ENCODE assay signal across 9 cellular contexts in genomic region chr15:74988007-74988800, GRCh38. TPM values are rescaled to one million over a fixed set of nuclear protein-coding genes. Genes with fewer than 3 reads are reported as not detected.
A peak's percentile ranks its signal among the peaks of the same experiment; 100 is the strongest.
DNase-seq lines count a peak whose midpoint lies in the region; ATAC-seq and TF ChIP-seq lines count a peak whose summit lies in the region.
"Had no signal": no experiment of that assay in that cellular context is flagged by ENCODE, and none has a peak within 500 bp of the region (broad histone marks: within the 10 kb centered on the region; RNA-seq: fewer than 3 reads in every experiment).

No MANE protein-coding gene starts in this region.

- intact Hi-C loops in gastrocnemius medialis (cut with DNase I; ENCODE audit: low total_unique reads) = no loop called here

- TF ChIP-seq CTCF in AG09309 (IDR thresholded peaks at IDR 0.05; ENCODE audit: control insufficient read depth, insufficient read depth, low read depth, low read length, missing control alignments) = peak; percentile 42
- peak; percentile 47 for TF ChIP-seq CTCF in GM13977 (IDR thresholded peaks at IDR 0.05; ENCODE audit: extremely low read depth, insufficient read depth, missing control alignments)
- no peak for TF ChIP-seq CTCF in gastrocnemius medialis (IDR thresholded peaks at IDR 0.05 in 4 of 5, conservative IDR thresholded peaks at IDR 0.05 in 1 of 5)

- DNase-seq in AG09309 (ENCODE audit: low read depth) = no peak
- DNase-seq in GM13977 (ENCODE audit: low spot score) = peak; percentile 40
- DNase-seq in NCI-H2196 (lab: John Stamatoyannopoulos, UW; ENCODE audit: unreplicated experiment) = peak; percentile 56
- DNase-seq in activated CD8-positive, alpha-beta memory T cell treated with anti-CD3 and anti-CD28 coated beads, Interleukin-2, amount 50 U/mL, for 4 hours = peak; percentile 24
- peak; percentile 6 for DNase-seq in kidney glomerular epithelial cell (lab: John Stamatoyannopoulos, UW)
- no peak for DNase-seq in gastrocnemius medialis

- ATAC-seq in HG03342 (IDR thresholded peaks at IDR 0.05; ENCODE audit: unreplicated experiment) = no peak
- ATAC-seq in GM21360 (IDR thresholded peaks at IDR 0.05; ENCODE audit: unreplicated experiment) = no peak
- ATAC-seq in gastrocnemius medialis = no peak

- H3K36me3 ChIP-seq in gastrocnemius medialis = no peaks in the 10 kb centered on the region

- no peaks in the 10 kb centered on the region for H3K4me1 ChIP-seq in gastrocnemius medialis

- peaks cover 0 to 6% (median 4%) of the 10 kb centered on the region in 3 donors for H3K27me3 ChIP-seq in gastrocnemius medialis

- in situ Hi-C loops in GM13977 (cut with MboI; ENCODE audit: low pct_unique_long_range_greater_than_20kb, low sequenced_read_pairs, unreplicated experiment) = no loop called here
- in situ Hi-C loops in gastrocnemius medialis (cut with MboI; ENCODE audit: low sequenced_read_pairs in 4 of 4) = no loop called here

- H3K4me3 ChIP-seq in AG09309 (ENCODE audit: control insufficient read depth, low read depth, low read length) = no peak overlapping the region
- no peak overlapping the region for H3K4me3 ChIP-seq in gastrocnemius medialis

- H3K9me3 ChIP-seq in gastrocnemius medialis = no peaks in the 10 kb centered on the region

- no peak for TF ChIP-seq POLR2A in gastrocnemius medialis (IDR thresholded peaks at IDR 0.05)

- H3K27ac ChIP-seq in gastrocnemius medialis = no peak overlapping the region
- H3K27ac ChIP-seq: epithelial cell of prostate had no signal

RNA-seq across cellular contexts. Expression of gene SCAMP5, which starts 7.2 kb away (rescaled TPM):
- under 1 TPM in 1 of 4 donors, not detected in 3; 0.47 TPM for total RNA-seq in gastrocnemius medialis

RNA-seq across cellular contexts. Expression of gene RPP25, which starts 31.6 kb away (rescaled TPM):
- 1 to 10 TPM; 1.0 to 5.1 (median 1.9) TPM for total RNA-seq in gastrocnemius medialis

RNA-seq across cellular contexts. Expression of gene PPCDC, which starts 35.2 kb away (rescaled TPM):
- 10 to 100 TPM in 2 of 4 donors, 1 to 10 TPM in 2; 5.5 to 20.2 (median 11.9) TPM for total RNA-seq in gastrocnemius medialis

RNA-seq across cellular contexts. Expression of gene COX5A, which starts 50.3 kb away (rescaled TPM):
- 100 to 1,000 TPM; 425 to 558 (median 512) TPM for total RNA-seq in gastrocnemius medialis

Comparison
In these comparisons a context has a peak if more than half of its experiments do, and no peak if none do; other contexts are left out.
1. DNase-seq: peak in GM13977 (single experiment), NCI-H2196 (single experiment), activated CD8-positive, alpha-beta memory T cell treated with anti-CD3 and anti-CD28 coated beads, Interleukin-2, amount 50 U/mL, for 4 hours (single experiment) and kidney glomerular epithelial cell (single experiment); none in AG09309 (single experiment) and gastrocnemius medialis (0 of 2).
2. CTCF ChIP-seq: peak in AG09309 (single experiment) and GM13977 (single experiment); none in gastrocnemius medialis (0 of 5).